1 cellular context compared by ENCODE assay signal in genomic region chrX:21975827-21976226, GRCh38.
TF ChIP-seq lines count a peak whose summit lies in the region.

No MANE protein-coding gene starts in this region.

TF ChIP-seq in HCT116, 20 proteins besides CTCF, POLR2A, EP300 and RAD21 (continued from another document):
- TF ChIP-seq REST (IDR thresholded peaks at IDR 0.05; ENCODE audit: low read depth), result no peak
- no peak for TF ChIP-seq FOSL1 (IDR thresholded peaks at IDR 0.05; ENCODE audit: low read depth)
- no peak for TF ChIP-seq EZH2 (IDR thresholded peaks at IDR 0.05)
- TF ChIP-seq YY1 (IDR thresholded peaks at IDR 0.05; ENCODE audit: extremely low read depth, insufficient replicate concordance, low read depth, low read length), result no peak
- TF ChIP-seq SRF (IDR thresholded peaks at IDR 0.05; ENCODE audit: low read depth), result no peak
- no peak for TF ChIP-seq SP1 (IDR thresholded peaks at IDR 0.05; ENCODE audit: low read depth)
- no peak for TF ChIP-seq ATF3 (IDR thresholded peaks at IDR 0.05)
- no peak for TF ChIP-seq SIN3A (IDR thresholded peaks at IDR 0.05; ENCODE audit: low read depth)
- TF ChIP-seq JUND (IDR thresholded peaks at IDR 0.05), result no peak
- no peak for TF ChIP-seq POLR2AphosphoS5 (IDR thresholded peaks at IDR 0.05; ENCODE audit: low read depth, low read length)
- no peak for TF ChIP-seq ZNF274 (IDR thresholded peaks at IDR 0.05; ENCODE audit: low read depth, low read length)
- no peak for TF ChIP-seq EGR1 (IDR thresholded peaks at IDR 0.05; ENCODE audit: low read depth)
- no peak for TF ChIP-seq ZFX (IDR thresholded peaks at IDR 0.05)
- TF ChIP-seq ZBTB33 (IDR thresholded peaks at IDR 0.05; ENCODE audit: extremely low read depth, insufficient replicate concordance, low read length), result no peak
- TF ChIP-seq CEBPB (IDR thresholded peaks at IDR 0.05; ENCODE audit: low read depth), result no peak
- no peak for TF ChIP-seq EZH2phosphoT487 (IDR thresholded peaks at IDR 0.05; ENCODE audit: borderline replicate concordance)
- TF ChIP-seq ELF1 (IDR thresholded peaks at IDR 0.05; ENCODE audit: borderline replicate concordance, low read depth), result no peak
- TF ChIP-seq MAX (IDR thresholded peaks at IDR 0.05), result no peak
